ENCODE assay signal across 25 cellular contexts in the genomic region with DNA sequence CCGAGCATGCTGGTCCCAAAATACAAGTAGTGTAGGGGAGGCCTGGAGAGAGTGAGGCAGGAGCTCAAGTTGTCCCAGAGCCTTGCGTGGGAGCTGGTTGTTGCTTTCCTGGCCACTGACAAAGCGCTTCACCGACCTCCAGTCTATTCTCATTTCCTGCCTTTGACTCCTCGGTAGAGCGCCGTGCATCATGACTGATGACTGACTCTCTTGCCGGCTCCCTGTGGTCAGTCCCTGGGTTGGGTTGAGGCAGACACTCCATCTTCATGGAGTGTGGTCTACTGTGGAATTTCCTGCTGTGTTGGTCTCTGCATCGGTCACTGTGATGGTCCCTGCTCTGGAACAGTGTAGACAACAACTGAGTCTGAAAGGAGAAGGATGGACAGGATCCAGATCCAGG.
DNase-seq lines count a peak whose midpoint lies in the region; ATAC-seq and TF ChIP-seq lines count a peak whose summit lies in the region.
"Had no signal": no experiment of that assay in that cellular context is flagged by ENCODE, and none has a peak within 500 bp of the region (broad histone marks: within the 10 kb centered on the region; RNA-seq: fewer than 3 reads in every experiment).

No MANE protein-coding gene starts in this region.

- no peak overlapping the region for H3K27ac ChIP-seq in SJSA1
- H3K27ac ChIP-seq: neutrophil, skin epidermis, upper lobe of right lung had no signal

- H3K27ac Mint-ChIP-seq in activated naive CD8-positive, alpha-beta T cell treated with anti-CD3 and anti-CD28 coated beads, Interleukin-2, amount 50 U/mL, for 24 hours = no peak overlapping the region
- H3K27ac Mint-ChIP-seq in activated naive CD8-positive, alpha-beta T cell treated with anti-CD3 and anti-CD28 coated beads for 36 hours = no peak overlapping the region
- no peak overlapping the region for H3K27ac Mint-ChIP-seq in progenitor cell of endocrine pancreas
- H3K27ac Mint-ChIP-seq: activated CD4-positive, alpha-beta T cell treated with anti-CD3 and anti-CD28 coated beads for 36 hours; B cell; IgD-negative memory B cell had no signal

- H3K27me3 ChIP-seq in SJSA1 (replicated peaks) (no peaks in the 10 kb centered on the region), BE2C (no peaks in the 10 kb centered on the region)
- H3K27me3 ChIP-seq: upper lobe of right lung had no signal

- H3K27me3 Mint-ChIP-seq in activated naive CD8-positive, alpha-beta T cell treated with anti-CD3 and anti-CD28 coated beads, Interleukin-2, amount 50 U/mL, for 24 hours = peaks cover 22% of the 10 kb centered on the region
- H3K27me3 Mint-ChIP-seq in activated naive CD8-positive, alpha-beta T cell treated with anti-CD3 and anti-CD28 coated beads for 36 hours = peaks cover 19% of the 10 kb centered on the region
- H3K27me3 Mint-ChIP-seq in progenitor cell of endocrine pancreas = peaks cover 5% of the 10 kb centered on the region

- no peaks in the 10 kb centered on the region for H3K36me3 Mint-ChIP-seq in activated naive CD8-positive, alpha-beta T cell treated with anti-CD3 and anti-CD28 coated beads, Interleukin-2, amount 50 U/mL, for 24 hours (ENCODE audit: low read depth)
- no peaks in the 10 kb centered on the region for H3K36me3 Mint-ChIP-seq in activated naive CD8-positive, alpha-beta T cell treated with anti-CD3 and anti-CD28 coated beads for 36 hours
- H3K36me3 Mint-ChIP-seq in progenitor cell of endocrine pancreas (ENCODE audit: insufficient read depth) = no peaks in the 10 kb centered on the region
- H3K36me3 Mint-ChIP-seq: IgD-negative memory B cell had no signal

- H3K4me1 ChIP-seq in SJSA1 (replicated peaks) (peaks cover 25% of the 10 kb centered on the region), BE2C (peaks cover 3% of the 10 kb centered on the region)
- H3K4me1 ChIP-seq: HAP-1, upper lobe of right lung had no signal

- DNase-seq in activated naive CD8-positive, alpha-beta T cell treated with anti-CD3 and anti-CD28 coated beads, Interleukin-2, amount 50 U/mL, for 24 hours = no peak
- no peak for DNase-seq in activated naive CD8-positive, alpha-beta T cell treated with anti-CD3 and anti-CD28 coated beads for 36 hours
- DNase-seq in SJSA1 (ENCODE audit: low read depth in 1 of 2, low spot score in 2 of 2) = peak; percentile 15 to 52
- DNase-seq in fibroblast of pulmonary artery (ENCODE audit: low read depth) = peak; percentile 50
- DNase-seq in BE2C = no peak
- no peak for DNase-seq in progenitor cell of endocrine pancreas (ENCODE audit: low spot score, unreplicated experiment)
- DNase-seq in UCSD-AML1 (lab: John Stamatoyannopoulos, UW; ENCODE audit: unreplicated experiment) = no peak
- DNase-seq: 8988T; activated CD4-positive, alpha-beta T cell treated with anti-CD3 and anti-CD28 coated beads for 36 hours; activated naive CD4-positive, alpha-beta T cell; activated T-cell treated with anti-CD3 and anti-CD28 coated beads, Interleukin-2, amount 50 U/mL, for 1 hour; NCI-H2081; NCI-H345; NCI-H774; PC-3; SHP77; stimulated activated CD4-positive, alpha-beta T cell treated with anti-CD3 and anti-CD28 coated beads, Interleukin-1b, Interleukin-23, amount 100 ng/mL, for 48 hours; upper lobe of right lung had no signal

- no peak overlapping the region for H3K4me3 Mint-ChIP-seq in activated naive CD8-positive, alpha-beta T cell treated with anti-CD3 and anti-CD28 coated beads, Interleukin-2, amount 50 U/mL, for 24 hours
- no peak overlapping the region for H3K4me3 Mint-ChIP-seq in activated naive CD8-positive, alpha-beta T cell treated with anti-CD3 and anti-CD28 coated beads for 36 hours
- H3K4me3 Mint-ChIP-seq in progenitor cell of endocrine pancreas (ENCODE audit: low read depth) = no peak overlapping the region
- H3K4me3 Mint-ChIP-seq: activated CD4-positive, alpha-beta T cell treated with anti-CD3 and anti-CD28 coated beads for 36 hours; B cell; central memory CD8-positive, alpha-beta T cell; IgD-negative memory B cell had no signal

- no peak overlapping the region for H3K4me3 ChIP-seq in SJSA1
- no peak overlapping the region for H3K4me3 ChIP-seq in fibroblast of pulmonary artery (replicated peaks; ENCODE audit: low read depth, low read length)
- H3K4me3 ChIP-seq in BE2C (ENCODE audit: low read depth, low read length) = no peak overlapping the region
- H3K4me3 ChIP-seq: HAP-1, skin epidermis, upper lobe of right lung had no signal

- H3K4me1 Mint-ChIP-seq in activated naive CD8-positive, alpha-beta T cell treated with anti-CD3 and anti-CD28 coated beads, Interleukin-2, amount 50 U/mL, for 24 hours = no peaks in the 10 kb centered on the region
- H3K4me1 Mint-ChIP-seq in activated naive CD8-positive, alpha-beta T cell treated with anti-CD3 and anti-CD28 coated beads for 36 hours = peaks cover 2% of the 10 kb centered on the region
- H3K4me1 Mint-ChIP-seq in progenitor cell of endocrine pancreas (ENCODE audit: low read depth) = peaks cover 3% of the 10 kb centered on the region
- H3K4me1 Mint-ChIP-seq: activated CD4-positive, alpha-beta T cell treated with anti-CD3 and anti-CD28 coated beads for 36 hours; B cell; central memory CD8-positive, alpha-beta T cell had no signal

- H3K9me3 Mint-ChIP-seq in activated naive CD8-positive, alpha-beta T cell treated with anti-CD3 and anti-CD28 coated beads, Interleukin-2, amount 50 U/mL, for 24 hours = no peaks in the 10 kb centered on the region
- no peaks in the 10 kb centered on the region for H3K9me3 Mint-ChIP-seq in activated naive CD8-positive, alpha-beta T cell treated with anti-CD3 and anti-CD28 coated beads for 36 hours
- H3K9me3 Mint-ChIP-seq in progenitor cell of endocrine pancreas (ENCODE audit: low read depth) = peaks cover under 1% of the 10 kb centered on the region
- H3K9me3 Mint-ChIP-seq: central memory CD8-positive, alpha-beta T cell had no signal

- H3K9me3 ChIP-seq in SJSA1 (replicated peaks) (no peaks in the 10 kb centered on the region), BE2C (no peaks in the 10 kb centered on the region)
- H3K9me3 ChIP-seq: HAP-1, neutrophil, upper lobe of right lung had no signal

- H3K36me3 ChIP-seq in SJSA1 (no peaks in the 10 kb centered on the region), BE2C (no peaks in the 10 kb centered on the region)
- H3K36me3 ChIP-seq: HAP-1, neutrophil, upper lobe of right lung had no signal

- TF ChIP-seq CTCF in fibroblast of pulmonary artery (IDR thresholded peaks at IDR 0.05; ENCODE audit: low read length, missing control alignments) = no peak
- TF ChIP-seq CTCF in BE2C (IDR thresholded peaks at IDR 0.05; ENCODE audit: low read depth, low read length) = no peak
- no peak for TF ChIP-seq CTCF in progenitor cell of endocrine pancreas (IDR thresholded peaks at IDR 0.05; ENCODE audit: unreplicated experiment)

- ATAC-seq in activated naive CD8-positive, alpha-beta T cell treated with anti-CD3 and anti-CD28 coated beads, Interleukin-2, amount 50 U/mL, for 24 hours = peak; percentile 28
- ATAC-seq in HG02763 (IDR thresholded peaks at IDR 0.05; ENCODE audit: unreplicated experiment) = no peak
- ATAC-seq: activated CD4-positive, alpha-beta T cell treated with anti-CD3 and anti-CD28 coated beads for 36 hours; PC-3; upper lobe of right lung had no signal

Comparison
In these comparisons a context has a peak if more than half of its experiments do, and no peak if none do; other contexts are left out.
1. DNase-seq: peak in SJSA1 (2 of 2) and fibroblast of pulmonary artery (single experiment); none in activated naive CD8-positive, alpha-beta T cell treated with anti-CD3 and anti-CD28 coated beads, Interleukin-2, amount 50 U/mL, for 24 hours (single experiment), activated naive CD8-positive, alpha-beta T cell treated with anti-CD3 and anti-CD28 coated beads for 36 hours (single experiment), BE2C (single experiment), progenitor cell of endocrine pancreas (single experiment) and UCSD-AML1 (single experiment).